Comparison of ENCODE assay signal across 34 cellular contexts in the genomic region with DNA sequence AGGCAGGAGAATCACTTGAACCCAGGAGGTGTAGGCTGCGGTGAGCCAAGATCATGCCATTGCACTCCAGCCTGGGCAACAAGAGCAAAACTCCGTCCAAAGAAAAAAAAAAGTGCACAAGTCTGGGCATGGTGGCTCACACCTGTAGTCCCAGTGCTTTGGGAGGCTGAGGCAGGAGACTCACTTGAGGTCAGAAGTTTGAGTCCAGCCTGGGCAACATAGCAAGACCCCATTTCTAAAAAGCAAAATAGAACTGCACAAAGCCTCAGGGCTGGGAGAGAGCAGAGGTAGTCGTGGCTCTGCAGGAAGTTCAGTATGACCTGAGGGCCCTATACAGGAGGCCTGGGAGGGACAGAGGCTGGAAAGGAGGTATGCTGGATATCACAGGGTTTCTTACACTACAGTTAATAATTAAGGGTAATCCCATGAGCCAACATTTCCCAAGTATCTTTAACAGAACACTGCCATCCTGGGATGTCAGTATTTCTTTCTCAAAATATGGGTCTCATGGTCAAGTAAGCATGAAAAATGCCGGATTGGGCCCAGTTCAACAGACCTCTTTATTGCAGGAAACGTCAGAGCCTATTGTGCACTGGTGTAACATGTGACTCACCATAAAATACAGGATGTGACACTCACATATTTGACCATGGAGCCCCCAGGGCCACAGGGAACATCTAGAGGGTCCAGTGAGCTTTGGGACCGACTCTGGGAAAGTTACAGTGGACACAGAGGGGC. TPM values are rescaled to one million over a fixed set of nuclear protein-coding genes. Genes with fewer than 3 reads are reported as not detected.
DNase-seq lines count a peak whose midpoint lies in the region; ATAC-seq, FAIRE-seq and TF ChIP-seq lines count a peak whose summit lies in the region.
"Had no signal": no experiment of that assay in that cellular context is flagged by ENCODE, and none has a peak within 500 bp of the region (broad histone marks: within the 10 kb centered on the region; RNA-seq: fewer than 3 reads in every experiment).

No MANE protein-coding gene starts in this region.

- H3K79me2 ChIP-seq in endothelial cell of umbilical vein (ENCODE audit: control insufficient read depth, insufficient read depth, low read length) = no peaks in the 10 kb centered on the region

- no TSS peak for BruUV-seq in endothelial cell of umbilical vein (replicated peaks; lab: Mats Ljungman, UMichigan)

- H3K4me1 ChIP-seq in endothelial cell of umbilical vein (ENCODE audit: control insufficient read depth, extremely low read depth, insufficient read depth, low read length) (peaks cover 12% of the 10 kb centered on the region), gastrocnemius medialis (peaks cover 30 to 34% of the 10 kb centered on the region in 2 donors)

- no peak for ATAC-seq in gastrocnemius medialis
- ATAC-seq: CD8-positive, alpha-beta T cell; GM12878; heart right ventricle; mucosa of descending colon; natural killer cell; stimulated activated naive B cell treated with anti-CD40 and anti-IgM and Interleukin-4, amounts not matched to agents 10 μg/mL and 1 μg/mL and 100 μg/mL, for 72 hours had no signal

- no peaks in the 10 kb centered on the region for H3K36me3 ChIP-seq in endothelial cell of umbilical vein (ENCODE audit: control insufficient read depth in 2 of 2, extremely low read depth in 1 of 2, insufficient read depth in 2 of 2, low read length in 2 of 2)
- H3K36me3 ChIP-seq in gastrocnemius medialis = peaks cover 5 to 80% of the 10 kb centered on the region in 2 donors
- H3K36me3 ChIP-seq: BE2C, SJSA1 had no signal

- in situ Hi-C loops in gastrocnemius medialis (cut with MboI; ENCODE audit: low sequenced_read_pairs in 4 of 4) = no loop called here

- dilution Hi-C loops in endothelial cell of umbilical vein (cut with MboI; ENCODE audit: extremely low pct_ligation_motif_present, low sequenced_read_pairs) = no loop called here

- H3K27ac ChIP-seq in endothelial cell of umbilical vein (ENCODE audit: insufficient read depth, low read depth, low read length) (peak overlapping the region; percentile 28), gastrocnemius medialis (peak overlapping the region; percentile 97 to 100 (median 98))
- H3K27ac ChIP-seq: heart right ventricle, HL-60, SJSA1, skin epidermis had no signal

- H2AFZ ChIP-seq in endothelial cell of umbilical vein (ENCODE audit: low read depth, low read length) = no peak overlapping the region

- H3K9me3 ChIP-seq in endothelial cell of umbilical vein (replicated peaks; ENCODE audit: control insufficient read depth, insufficient read depth, low read length) = no peaks in the 10 kb centered on the region
- H3K9me3 ChIP-seq in gastrocnemius medialis = no peaks in the 10 kb centered on the region
- H3K9me3 ChIP-seq: BE2C, heart right ventricle, mucosa of descending colon, SJSA1 had no signal

- POLR2A ChIA-PET in endothelial cell of umbilical vein (lab: Charles Lee) = no interaction called here

- H3K27me3 ChIP-seq in endothelial cell of umbilical vein (ENCODE audit: control insufficient read depth in 2 of 2, insufficient read depth in 2 of 2, low read length in 2 of 2) (no peaks in the 10 kb centered on the region), gastrocnemius medialis (no peaks in the 10 kb centered on the region)
- H3K27me3 ChIP-seq: BE2C, heart right ventricle, SJSA1 had no signal

- H3K4me3 ChIP-seq in endothelial cell of umbilical vein (replicated peaks in 1 of 3; ENCODE audit: insufficient read depth in 1 of 3, low read depth in 1 of 3, low read length in 3 of 3) (no peak overlapping the region), gastrocnemius medialis (no peak overlapping the region)
- H3K4me3 ChIP-seq: GM12878, heart right ventricle, lung, mucosa of descending colon, SJSA1, skin epidermis had no signal

- H3K9ac ChIP-seq in endothelial cell of umbilical vein (replicated peaks; ENCODE audit: extremely low read depth, insufficient read depth, low read length) = no peak overlapping the region

- H3K9me1 ChIP-seq in endothelial cell of umbilical vein (replicated peaks; ENCODE audit: control insufficient read depth, extremely low read depth, insufficient read depth, low read length) = no peaks in the 10 kb centered on the region

- TF ChIP-seq EP300 in Ishikawa (IDR thresholded peaks at IDR 0.05; ENCODE audit: borderline replicate concordance) = peak; percentile 85

- peak; percentile 76 for FAIRE-seq in endothelial cell of umbilical vein (lab: Jason Lieb, UNC)
- FAIRE-seq in HTR-8/SVneo (lab: Jason Lieb, UNC) = no peak
- FAIRE-seq: colon, GM12878, H54 had no signal

- peak; percentile 8; the same call in 1 of the 2 replicates for TF ChIP-seq RAD21 in Ishikawa (IDR thresholded peaks at IDR 0.05; ENCODE audit: low read depth)

- TF ChIP-seq POLR2A in endothelial cell of umbilical vein (IDR thresholded peaks at IDR 0.05; ENCODE audit: low read depth, low read length) = no peak
- TF ChIP-seq POLR2A in gastrocnemius medialis (IDR thresholded peaks at IDR 0.05) = no peak

- CTCF ChIA-PET in endothelial cell of umbilical vein (lab: Charles Lee) = no interaction called here

- intact Hi-C loops in endothelial cell of umbilical vein (cut with micrococcal nuclease) = no loop called here
- intact Hi-C loops in gastrocnemius medialis (cut with DNase I; ENCODE audit: low total_unique reads) = no loop called here

- TF ChIP-seq CTCF in endothelial cell of umbilical vein (IDR thresholded peaks at IDR 0.05; ENCODE audit: extremely low read depth in 1 of 2, insufficient read depth in 1 of 2, low read depth in 1 of 2, low read length in 2 of 2) = no peak
- TF ChIP-seq CTCF in gastrocnemius medialis (IDR thresholded peaks at IDR 0.05 in 4 of 5, conservative IDR thresholded peaks at IDR 0.05 in 1 of 5) = no peak

- no peaks in the 10 kb centered on the region for H4K20me1 ChIP-seq in endothelial cell of umbilical vein (replicated peaks; ENCODE audit: control insufficient read depth, extremely low read depth, insufficient read depth, low read length)

- peak; percentile 20 for DNase-seq in endothelial cell of umbilical vein (ENCODE audit: low read depth, low spot score)
- peak; percentile 51 for DNase-seq in left kidney (ENCODE audit: low read depth, low spot score)
- no peak for DNase-seq in gastrocnemius medialis
- DNase-seq in HTR-8/SVneo (ENCODE audit: insufficient read length, low spot score) = no peak
- DNase-seq in stimulated activated CD4-positive, alpha-beta T cell treated with anti-CD3 and anti-CD28 coated beads, Interleukin-1b, Interleukin-23, amount 100 ng/mL, for 48 hours = no peak
- DNase-seq in NCI-H345 treated with DMSO at 0.1 percent for 48 hours (lab: John Stamatoyannopoulos, UW; ENCODE audit: unreplicated experiment) = no peak
- DNase-seq: activated CD4-positive, alpha-beta T cell treated with anti-CD3 and anti-CD28 coated beads, Interleukin-2, amount 10 ng/mL, durations not matched to agents 24 days and 14 days; activated effector memory CD4-positive, alpha-beta T cell treated with anti-CD3 and anti-CD28 coated beads, Interleukin-2, amount 50 U/mL, for 16 hours; activated naive CD8-positive, alpha-beta T cell treated with anti-CD3 and anti-CD28 coated beads, Interleukin-2, amount 10 ng/mL, durations not matched to agents 7 days and 5 days; aorta; BE2C; CD8-positive, alpha-beta T cell; DMS 273 treated with DMSO at 0.1 percent for 48 hours; effector memory CD4-positive, alpha-beta T cell; erythroblast; foreskin fibroblast; heart right ventricle; Karpas-422; mucosa of descending colon; MV-4-11; natural killer cell; NCI-H1436; NCI-H2107; NCI-H82; stimulated activated naive B cell treated with anti-CD40 and anti-IgM and Interleukin-4, amounts not matched to agents 10 μg/mL and 1 μg/mL and 100 μg/mL, for 72 hours; T1000 had no signal

- H3K4me2 ChIP-seq in endothelial cell of umbilical vein (ENCODE audit: insufficient read depth, low read length) = no peak overlapping the region

TF ChIP-seq in Ishikawa, 13 proteins besides CTCF, POLR2A, EP300 and RAD21 (continues in another document):
- TF ChIP-seq NFIC (IDR thresholded peaks at IDR 0.05) = peak; percentile 73
- no peak for TF ChIP-seq CEBPB (IDR thresholded peaks at IDR 0.05)

TF ChIP-seq in endothelial cell of umbilical vein, 7 proteins besides CTCF, POLR2A, EP300 and RAD21:
- TF ChIP-seq FOS (IDR thresholded peaks at IDR 0.05; ENCODE audit: borderline replicate concordance, insufficient read depth, low read length) = peak; percentile 33
- TF ChIP-seq JUN (IDR thresholded peaks at IDR 0.05; ENCODE audit: borderline replicate concordance, insufficient read depth, insufficient read length, low read depth) = peak; percentile 39
- no peak for TF ChIP-seq POLR2AphosphoS5 (IDR thresholded peaks at IDR 0.05; ENCODE audit: insufficient read depth, low read depth, low read length)

RNA-seq across cellular contexts. Expression of a gene that starts 37.8 kb away (rescaled TPM):
- total RNA-seq in endothelial cell of umbilical vein (17.7 and 18.9 TPM in 2 replicates), gastrocnemius medialis (1,000 to 10,000 TPM in 3 of 4 donors, 100 to 1,000 TPM in 1; 591 to 2,181 (median 1,316) TPM)
- 6.7 and 7.3 TPM in 2 replicates for polyA plus RNA-seq in endothelial cell of umbilical vein
- 8.4 and 8.8 TPM in 2 replicates for polyA plus RNA-seq in endothelial cell of umbilical vein (2011; cell fraction: cytosol; rRNA removed)
- polyA plus RNA-seq in endothelial cell of umbilical vein (2011; cell fraction: nucleus; rRNA removed) = 13.3 and 13.9 TPM in 2 replicates
- polyA plus RNA-seq in endothelial cell of umbilical vein (2012) = 17.0 and 23.1 TPM in 2 replicates
- polyA minus RNA-seq in endothelial cell of umbilical vein = 23.8 and 29.7 TPM in 2 replicates
- 7.1 TPM for polyA minus RNA-seq in endothelial cell of umbilical vein (2011; cell fraction: cytosol; rRNA and poly(A)+ RNA removed)
- 9.8 and 12.3 TPM in 2 replicates for polyA minus RNA-seq in endothelial cell of umbilical vein (2011; cell fraction: nucleus; rRNA and poly(A)+ RNA removed)

RNA-seq across cellular contexts. Expression of a gene that starts 54.0 kb away (rescaled TPM):
- 35.6 and 37.9 TPM in 2 replicates for total RNA-seq in endothelial cell of umbilical vein
- 5.2 and 7.0 TPM in 2 replicates for polyA plus RNA-seq in endothelial cell of umbilical vein
- 18.1 and 19.5 TPM in 2 replicates for polyA plus RNA-seq in endothelial cell of umbilical vein (2011; cell fraction: cytosol; rRNA removed)
- polyA plus RNA-seq in endothelial cell of umbilical vein (2011; cell fraction: nucleus; rRNA removed) = 22.5 and 36.5 TPM in 2 replicates
- polyA plus RNA-seq in endothelial cell of umbilical vein (2012) = 9.1 and 22.3 TPM in 2 replicates
- polyA minus RNA-seq in endothelial cell of umbilical vein = 3.8 TPM in 2 replicates
- 11.8 TPM for polyA minus RNA-seq in endothelial cell of umbilical vein (2011; cell fraction: cytosol; rRNA and poly(A)+ RNA removed)
- polyA minus RNA-seq in endothelial cell of umbilical vein (2011; cell fraction: nucleus; rRNA and poly(A)+ RNA removed) = 14.0 and 23.4 TPM in 2 replicates
- 1 to 10 TPM in 2 of 4 donors, under 1 TPM in 1, not detected in 1; 0.75 to 2.7 (median 2.2) TPM for total RNA-seq in gastrocnemius medialis

Comparison
In these comparisons a context has a peak if more than half of its experiments do, and no peak if none do; other contexts are left out.
1. DNase-seq: peak in endothelial cell of umbilical vein (single experiment) and left kidney (single experiment); none in gastrocnemius medialis (0 of 2), HTR-8/SVneo (single experiment), stimulated activated CD4-positive, alpha-beta T cell treated with anti-CD3 and anti-CD28 coated beads, Interleukin-1b, Interleukin-23, amount 100 ng/mL, for 48 hours (single experiment) and NCI-H345 treated with DMSO at 0.1 percent for 48 hours (single experiment).
2. RNA of a gene that starts 37.8 kb away (total RNA-seq): 591 to 2,181 TPM in gastrocnemius medialis; 17.7 to 18.9 TPM in endothelial cell of umbilical vein; every median in the first group is over 10 times any median in the second.